ENCODE assay signal across 2 cellular contexts in the genomic region with DNA sequence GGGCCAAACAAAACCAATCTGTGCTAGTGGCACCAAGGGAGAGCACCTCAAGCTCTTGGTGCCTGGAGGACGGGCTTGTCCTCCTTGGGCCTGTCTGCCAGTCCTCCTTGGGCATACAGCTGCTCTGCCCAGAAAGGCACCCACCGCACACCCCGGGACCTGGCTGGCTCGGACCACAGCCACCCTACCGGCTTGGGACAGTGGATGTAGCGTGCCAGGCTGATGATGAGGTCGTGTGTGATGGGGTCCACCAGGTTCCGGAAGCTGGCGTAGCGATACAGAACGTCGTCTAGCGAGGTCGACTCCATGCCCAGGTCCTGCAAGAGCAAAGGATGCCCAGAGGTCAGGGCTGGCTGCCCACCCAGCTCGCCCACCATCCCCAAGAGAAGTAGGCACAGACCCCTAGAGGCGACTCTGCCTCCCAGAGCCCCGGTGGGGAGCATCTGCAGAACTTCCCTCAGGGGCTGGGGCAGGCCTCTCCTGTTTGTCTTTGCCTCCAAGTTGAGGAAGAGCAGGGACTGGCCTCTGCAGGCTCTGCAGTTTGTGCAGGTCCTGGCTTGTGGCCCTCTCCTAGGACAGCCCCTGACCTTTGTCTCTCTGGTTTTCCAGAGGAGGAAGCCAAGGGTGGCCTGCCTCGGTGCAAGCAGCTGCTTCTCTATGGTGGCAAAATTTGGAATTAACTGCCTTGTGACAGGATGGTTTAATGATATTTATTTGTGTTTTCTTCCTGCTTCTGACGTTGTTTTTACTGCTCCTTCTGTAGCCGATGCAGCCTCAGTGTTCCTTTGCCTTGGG.
TF ChIP-seq lines count a peak whose summit lies in the region.

No MANE protein-coding gene starts in this region.

TF ChIP-seq in HEK293, 187 proteins besides CTCF, POLR2A, EP300 and RAD21:
- no peak for TF ChIP-seq FEZF1 (tag by site-specific recombination; IDR thresholded peaks at IDR 0.05)
- TF ChIP-seq ZNF302 (tag by site-specific recombination; IDR thresholded peaks at IDR 0.05; ENCODE audit: low read depth): no peak
- TF ChIP-seq ZNF701 (tag by site-specific recombination; IDR thresholded peaks at IDR 0.05): no peak
- peak; percentile 31; the same call in 1 of the 2 replicates for TF ChIP-seq ZNF600 (tag by site-specific recombination; IDR thresholded peaks at IDR 0.05)

TF ChIP-seq in H1, 55 proteins besides CTCF, POLR2A, EP300 and RAD21:
- TF ChIP-seq POU5F1 (IDR thresholded peaks at IDR 0.05; ENCODE audit: low read depth, low read length): no peak
- no peak for TF ChIP-seq CTBP2 (IDR thresholded peaks at IDR 0.05; ENCODE audit: borderline replicate concordance, insufficient read depth, insufficient read length, low read length)
- TF ChIP-seq CBX8 (IDR thresholded peaks at IDR 0.05; ENCODE audit: borderline replicate concordance, low read depth, low read length): no peak
- no peak for TF ChIP-seq KDM5A (IDR thresholded peaks at IDR 0.05; ENCODE audit: low read length)
- TF ChIP-seq KDM1A (IDR thresholded peaks at IDR 0.05; ENCODE audit: borderline replicate concordance, low read length): no peak
- TF ChIP-seq SAP30 (IDR thresholded peaks at IDR 0.05; ENCODE audit: insufficient read depth, insufficient replicate concordance, low read length): no peak
- no peak for TF ChIP-seq POLR2AphosphoS5 (IDR thresholded peaks at IDR 0.05; ENCODE audit: low read depth, low read length)
- TF ChIP-seq BACH1 (IDR thresholded peaks at IDR 0.05; ENCODE audit: low read length): no peak
- no peak for TF ChIP-seq EZH2 (IDR thresholded peaks at IDR 0.05; ENCODE audit: low read depth, low read length, severe bottlenecking)
- no peak for TF ChIP-seq TAF7 (optimal IDR thresholded peaks at IDR 0.05; ENCODE audit: borderline replicate concordance, low read depth, low read length)
- TF ChIP-seq PHF8 (conservative IDR thresholded peaks at IDR 0.05; ENCODE audit: low read depth, low read length): no peak
- no peak for TF ChIP-seq NRF1 (IDR thresholded peaks at IDR 0.05; ENCODE audit: low read depth, low read length)
- no peak for TF ChIP-seq NANOG (IDR thresholded peaks at IDR 0.05; ENCODE audit: insufficient read depth, low read depth, low read length, poor library complexity, severe bottlenecking)
- no peak for TF ChIP-seq EGR1 (IDR thresholded peaks at IDR 0.05; ENCODE audit: borderline replicate concordance, low read depth, low read length)
